ENCODE assay signal across 8 cellular contexts in genomic region chr5:14109041-14109747, GRCh38. TPM values are rescaled to one million over a fixed set of nuclear protein-coding genes. Genes with fewer than 3 reads are reported as not detected.
DNase-seq lines count a peak whose midpoint lies in the region; ATAC-seq, FAIRE-seq and TF ChIP-seq lines count a peak whose summit lies in the region.

No MANE protein-coding gene starts in this region.

- TF ChIP-seq EP300 in stomach (IDR thresholded peaks at IDR 0.05), result no peak

- DNase-seq in GM12892 (ENCODE audit: insufficient read length) (peak; percentile 23), HK-2 (ENCODE audit: unreplicated experiment) (peak; percentile 16), epithelial cell of prostate (ENCODE audit: low read depth, low spot score) (peak; percentile 53), stomach (peak; percentile 33), NCI-H1092 (lab: John Stamatoyannopoulos, UW) (no peak), ecto neural progenitor cell (ENCODE audit: low spot score) (no peak), NCI-H2196 (lab: John Stamatoyannopoulos, UW; ENCODE audit: unreplicated experiment) (no peak)

- peak; percentile 92 for FAIRE-seq in GM12892 (lab: Jason Lieb, UNC)

- no peak for TF ChIP-seq CTCF in stomach (IDR thresholded peaks at IDR 0.05)

- no peak for TF ChIP-seq POLR2A in GM12892 (IDR thresholded peaks at IDR 0.05; ENCODE audit: low read depth, low read length)
- no peak for TF ChIP-seq POLR2A in stomach (IDR thresholded peaks at IDR 0.05)

- H3K9me3 ChIP-seq in stomach, result no peaks in the 10 kb centered on the region

- 71 to 80% (median 75%) methylated on average over 8 of the region's 8 CpGs for WGBS in stomach, 5 donors

- peak overlapping the region; percentile 77 for H3K27ac ChIP-seq in epithelial cell of prostate
- peak overlapping the region in 2 of 5 donors; percentile 29 to 35 for H3K27ac ChIP-seq in stomach

- peak; percentile 87 for ATAC-seq in GM21526 (IDR thresholded peaks at IDR 0.05; ENCODE audit: low FRiP score, unreplicated experiment)

- no peaks in the 10 kb centered on the region for H3K27me3 ChIP-seq in stomach

- intact Hi-C loops in stomach (cut with DNase I; ENCODE audit: low total_unique reads), result loop anchor here (10.0 kb wide), 1 partner anchor 124 kb away; no protein-coding TSS in a partner anchor

- no peaks in the 10 kb centered on the region for H3K36me3 ChIP-seq in stomach

- H3K4me3 ChIP-seq in stomach, result no peak overlapping the region

- H3K4me1 ChIP-seq in stomach, result peaks cover 0 to 24% (median 15%) of the 10 kb centered on the region in 4 donors

RNA-seq across cellular contexts. Expression of gene TRIO, which starts 33.9 kb away (rescaled TPM):
- 77.8 TPM for polyA plus RNA-seq in GM12892 (2012; ENCODE audit: missing spikeins)
- 100 to 1,000 TPM in 4 of 5 donors, 10 to 100 TPM in 1; 67.1 to 558 (median 199) TPM for total RNA-seq in stomach
- polyA plus RNA-seq in stomach, result 10 to 100 TPM in 2 of 3 donors, 1 to 10 TPM in 1; 9.9 to 20.8 (median 15.3) TPM

Comparison
In these comparisons a context has a peak if more than half of its experiments do, and no peak if none do; other contexts are left out.
1. DNase-seq: peak in GM12892 (single experiment), HK-2 (single experiment), epithelial cell of prostate (single experiment) and stomach (single experiment); none in NCI-H1092 (single experiment), ecto neural progenitor cell (single experiment) and NCI-H2196 (single experiment).